10 cellular contexts compared by ENCODE assay signal in genomic region chr10:4686644-4686996, GRCh38.
DNase-seq lines count a peak whose midpoint lies in the region; ATAC-seq, FAIRE-seq and TF ChIP-seq lines count a peak whose summit lies in the region.
"Had no signal": no experiment of that assay in that cellular context is flagged by ENCODE, and none has a peak within 500 bp of the region (broad histone marks: within the 10 kb centered on the region; RNA-seq: fewer than 3 reads in every experiment).

No MANE protein-coding gene starts in this region.

- peaks cover 33% of the 10 kb centered on the region for H3K4me1 Mint-ChIP-seq in activated T-cell treated with anti-CD3 and anti-CD28 coated beads, Interleukin-2, amount 50 U/mL, for 72 hours (ENCODE audit: low read depth)

- H3K9me3 ChIP-seq in WERI-Rb-1 (ENCODE audit: severe bottlenecking), result no peaks in the 10 kb centered on the region

- H3K27me3 ChIP-seq in WERI-Rb-1 (ENCODE audit: insufficient read depth, low read depth, severe bottlenecking), result no peaks in the 10 kb centered on the region

- H3K27me3 Mint-ChIP-seq in activated T-cell treated with anti-CD3 and anti-CD28 coated beads, Interleukin-2, amount 50 U/mL, for 72 hours (ENCODE audit: low read depth), result peaks cover 14% of the 10 kb centered on the region
- H3K27me3 Mint-ChIP-seq: CD4-positive, alpha-beta T cell had no signal

- TF ChIP-seq CTCF in WERI-Rb-1 (IDR thresholded peaks at IDR 0.05; ENCODE audit: low read depth, low read length), result no peak

- no peaks in the 10 kb centered on the region for H3K36me3 Mint-ChIP-seq in activated T-cell treated with anti-CD3 and anti-CD28 coated beads, Interleukin-2, amount 50 U/mL, for 72 hours (ENCODE audit: insufficient read depth in 2 of 2)

- no peak overlapping the region for H3K4me3 Mint-ChIP-seq in activated T-cell treated with anti-CD3 and anti-CD28 coated beads, Interleukin-2, amount 50 U/mL, for 72 hours
- H3K4me3 Mint-ChIP-seq: CD4-positive, alpha-beta T cell had no signal

- ATAC-seq in activated T-cell treated with anti-CD3 and anti-CD28 coated beads, Interleukin-2, amount 50 U/mL, for 72 hours (replicated peaks in 1 of 2), result peak; percentile 56 to 57
- no peak for ATAC-seq in HG03354 (IDR thresholded peaks at IDR 0.05; ENCODE audit: poor library complexity, severe bottlenecking, unreplicated experiment)

- no peak overlapping the region for H3K27ac Mint-ChIP-seq in activated T-cell treated with anti-CD3 and anti-CD28 coated beads, Interleukin-2, amount 50 U/mL, for 72 hours
- H3K27ac Mint-ChIP-seq: CD4-positive, alpha-beta T cell had no signal

- no peak overlapping the region for H3K4me3 ChIP-seq in WERI-Rb-1 (ENCODE audit: low read depth, low read length)

- no peak overlapping the region for H3K27ac ChIP-seq in WERI-Rb-1

- no peak for FAIRE-seq in urothelium cell line (lab: Jason Lieb, UNC)

- H3K9me3 Mint-ChIP-seq in activated T-cell treated with anti-CD3 and anti-CD28 coated beads, Interleukin-2, amount 50 U/mL, for 72 hours, result no peaks in the 10 kb centered on the region
- H3K9me3 Mint-ChIP-seq: CD4-positive, alpha-beta T cell had no signal

- DNase-seq in stimulated activated naive CD4-positive, alpha-beta T cell treated with Interleukin-2 at 50 U/mL for 16 hours (lab: John Stamatoyannopoulos, UW), result peak; percentile 15
- DNase-seq in stimulated activated naive CD4-positive, alpha-beta T cell (lab: John Stamatoyannopoulos, UW), result no peak
- no peak for DNase-seq in activated T-cell treated with anti-CD3 and anti-CD28 coated beads, Interleukin-2, amount 50 U/mL, for 72 hours
- DNase-seq in islet precursor cell, result peak; percentile 79
- peak; percentile 80 for DNase-seq in urothelium cell line (ENCODE audit: low spot score)
- DNase-seq in WERI-Rb-1, result no peak
- no peak for DNase-seq in ureter (ENCODE audit: low spot score)
- DNase-seq: CD4-positive, alpha-beta T cell; NCI-H1436 had no signal

- no peaks in the 10 kb centered on the region for H3K36me3 ChIP-seq in WERI-Rb-1

Comparison
In these comparisons a context has a peak if more than half of its experiments do, and no peak if none do; other contexts are left out.
1. DNase-seq: peak in stimulated activated naive CD4-positive, alpha-beta T cell treated with Interleukin-2 at 50 U/mL for 16 hours (single experiment), islet precursor cell (single experiment) and urothelium cell line (single experiment); none in stimulated activated naive CD4-positive, alpha-beta T cell (0 of 6), activated T-cell treated with anti-CD3 and anti-CD28 coated beads, Interleukin-2, amount 50 U/mL, for 72 hours (0 of 2), WERI-Rb-1 (single experiment) and ureter (single experiment).